ENCODE assay signal across 30 cellular contexts in the genomic region with DNA sequence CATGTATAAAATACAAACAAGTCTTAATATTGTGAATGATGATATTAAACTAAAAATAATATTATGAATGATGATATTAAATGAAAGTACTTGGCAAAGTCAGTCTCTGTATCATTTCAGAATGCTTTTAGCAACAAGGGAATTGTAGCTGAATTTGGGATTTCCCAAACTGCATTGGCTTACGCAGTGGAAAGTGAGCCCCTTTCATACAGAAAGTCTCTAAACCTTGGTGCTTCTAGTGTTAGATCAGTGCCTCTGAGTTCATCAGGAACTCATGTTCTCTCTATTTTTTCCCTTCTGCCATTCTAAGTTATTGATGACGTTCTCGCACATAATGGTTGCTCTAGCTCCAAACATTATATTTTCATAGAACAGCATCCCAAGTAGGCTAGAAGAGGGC.
"Had no signal": no experiment of that assay in that cellular context is flagged by ENCODE, and none has a peak within 500 bp of the region (broad histone marks: within the 10 kb centered on the region; RNA-seq: fewer than 3 reads in every experiment).

No MANE protein-coding gene starts in this region.

- H3K9me3 ChIP-seq: adrenal gland, body of pancreas, colonic mucosa had no signal

- H3K4me1 Mint-ChIP-seq: activated CD4-positive, alpha-beta T cell treated with anti-CD3 and anti-CD28 coated beads for 36 hours; activated CD4-positive, alpha-beta T cell treated with anti-CD3 and anti-CD28 coated beads, Interleukin-2, amount 10 ng/mL, durations not matched to agents 24 days and 14 days; activated CD8-positive, alpha-beta memory T cell treated with anti-CD3 and anti-CD28 coated beads, Interleukin-2, amount 10 ng/mL, durations not matched to agents 7 days and 5 days; activated naive CD4-positive, alpha-beta T cell treated with anti-CD3 and anti-CD28 coated beads, Interleukin-2, amount 50 U/mL, for 24 hours; activated naive CD8-positive, alpha-beta T cell treated with anti-CD3 and anti-CD28 coated beads for 36 hours; activated naive CD8-positive, alpha-beta T cell treated with anti-CD3 and anti-CD28 coated beads, Interleukin-2, amount 50 U/mL, for 24 hours had no signal

- FAIRE-seq: endometrium had no signal

- DNase-seq: activated CD4-positive, alpha-beta memory T cell treated with anti-CD3 and anti-CD28 coated beads for 36 hours; activated CD4-positive, alpha-beta T cell treated with anti-CD3 and anti-CD28 coated beads for 36 hours; activated CD4-positive, alpha-beta T cell treated with anti-CD3 and anti-CD28 coated beads, Interleukin-2, amount 10 ng/mL, durations not matched to agents 24 days and 14 days; activated CD4-positive, CD25-positive, alpha-beta regulatory T cell; activated CD4-positive, CD25-positive, alpha-beta regulatory T cell treated with anti-CD3 and anti-CD28 coated beads, Interleukin-2, amount 50 U/mL, for 72 hours; activated CD8-positive, alpha-beta memory T cell treated with anti-CD3 and anti-CD28 coated beads, Interleukin-2, amount 10 ng/mL, durations not matched to agents 7 days and 5 days; activated CD8-positive, alpha-beta memory T cell treated with anti-CD3 and anti-CD28 coated beads, Interleukin-2, amount 50 U/mL, for 4 hours; activated CD8-positive, alpha-beta T cell treated with anti-CD3 and anti-CD28 coated beads, Interleukin-2, amount 10 ng/mL, durations not matched to agents 7 days and 5 days; activated effector memory CD4-positive, alpha-beta T cell treated with anti-CD3 and anti-CD28 coated beads, Interleukin-2, amount 50 U/mL, for 16 hours; activated naive CD4-positive, alpha-beta T cell treated with anti-CD3 and anti-CD28 coated beads for 36 hours; activated naive CD8-positive, alpha-beta T cell treated with anti-CD3 and anti-CD28 coated beads for 36 hours; activated naive CD8-positive, alpha-beta T cell treated with anti-CD3 and anti-CD28 coated beads, Interleukin-2, amount 50 U/mL, for 24 hours; activated T-cell treated with anti-CD3 and anti-CD28 coated beads, Interleukin-2, amount 50 U/mL, for 1 hour; activated T-cell treated with anti-CD3 and anti-CD28 coated beads, Interleukin-2, amount 50 U/mL, for 48 hours; adrenal gland; amygdala; aorta; body of pancreas; central memory CD4-positive, alpha-beta T cell; cerebellar nuclear complex; colonic mucosa; effector CD8-positive, alpha-beta T cell; foreskin fibroblast; head of caudate nucleus; T-helper 2 cell had no signal

- H3K4me3 ChIP-seq: adrenal gland, body of pancreas, colonic mucosa had no signal

- H3K36me3 Mint-ChIP-seq: activated CD4-positive, alpha-beta memory T cell treated with anti-CD3 and anti-CD28 coated beads for 36 hours; activated CD8-positive, alpha-beta memory T cell treated with anti-CD3 and anti-CD28 coated beads, Interleukin-2, amount 10 ng/mL, durations not matched to agents 7 days and 5 days; activated naive CD4-positive, alpha-beta T cell treated with anti-CD3 and anti-CD28 coated beads, Interleukin-2, amount 50 U/mL, for 24 hours; activated naive CD8-positive, alpha-beta T cell treated with anti-CD3 and anti-CD28 coated beads for 36 hours had no signal

- H3K36me3 ChIP-seq: adrenal gland, colonic mucosa had no signal

- H3K27ac Mint-ChIP-seq: activated CD4-positive, alpha-beta memory T cell treated with anti-CD3 and anti-CD28 coated beads for 36 hours; activated CD4-positive, alpha-beta T cell treated with anti-CD3 and anti-CD28 coated beads for 36 hours; activated CD4-positive, alpha-beta T cell treated with anti-CD3 and anti-CD28 coated beads, Interleukin-2, amount 10 ng/mL, durations not matched to agents 24 days and 14 days; activated CD8-positive, alpha-beta memory T cell treated with anti-CD3 and anti-CD28 coated beads, Interleukin-2, amount 10 ng/mL, durations not matched to agents 7 days and 5 days; activated CD8-positive, alpha-beta T cell treated with anti-CD3 and anti-CD28 coated beads, Interleukin-2, amount 10 ng/mL, durations not matched to agents 7 days and 5 days; activated naive CD4-positive, alpha-beta T cell treated with anti-CD3 and anti-CD28 coated beads for 36 hours; activated naive CD4-positive, alpha-beta T cell treated with anti-CD3 and anti-CD28 coated beads, Interleukin-2, amount 50 U/mL, for 24 hours; activated naive CD8-positive, alpha-beta T cell treated with anti-CD3 and anti-CD28 coated beads for 36 hours; activated naive CD8-positive, alpha-beta T cell treated with anti-CD3 and anti-CD28 coated beads, Interleukin-2, amount 50 U/mL, for 24 hours; activated T-helper 1 cell treated with anti-CD3 and anti-CD28 coated beads, Interleukin-12 subunit alpha, Interleukin-12 subunit beta, Interleukin-2, Interleukin-4 antibody, amounts not matched to agents 30 ng/mL and 10 ng/mL and 1 ng/mL, durations not matched to agents 14 hours and 24 hours and 36 hours; activated T-helper 2 cell treated with anti-CD3 and anti-CD28 coated beads, Interferon-gamma antibody, Interleukin-2, Interleukin-4, amounts not matched to agents 10 μg/mL and 5 μg/mL and 100 μg/mL, durations not matched to agents 14 hours and 24 hours and 36 hours had no signal

- H3K9me3 Mint-ChIP-seq: activated CD4-positive, alpha-beta memory T cell treated with anti-CD3 and anti-CD28 coated beads for 36 hours; activated CD4-positive, alpha-beta T cell treated with anti-CD3 and anti-CD28 coated beads, Interleukin-2, amount 10 ng/mL, durations not matched to agents 24 days and 14 days; activated naive CD4-positive, alpha-beta T cell treated with anti-CD3 and anti-CD28 coated beads for 36 hours; activated naive CD4-positive, alpha-beta T cell treated with anti-CD3 and anti-CD28 coated beads, Interleukin-2, amount 50 U/mL, for 24 hours; activated naive CD8-positive, alpha-beta T cell treated with anti-CD3 and anti-CD28 coated beads for 36 hours; activated naive CD8-positive, alpha-beta T cell treated with anti-CD3 and anti-CD28 coated beads, Interleukin-2, amount 50 U/mL, for 24 hours; activated T-helper 1 cell treated with anti-CD3 and anti-CD28 coated beads, Interleukin-12 subunit alpha, Interleukin-12 subunit beta, Interleukin-2, Interleukin-4 antibody, amounts not matched to agents 30 ng/mL and 10 ng/mL and 1 ng/mL, durations not matched to agents 14 hours and 24 hours and 36 hours; activated T-helper 2 cell treated with anti-CD3 and anti-CD28 coated beads, Interferon-gamma antibody, Interleukin-2, Interleukin-4, amounts not matched to agents 10 μg/mL and 5 μg/mL and 100 μg/mL, durations not matched to agents 14 hours and 24 hours and 36 hours had no signal

- ATAC-seq: activated CD4-positive, alpha-beta T cell treated with anti-CD3 and anti-CD28 coated beads for 36 hours; activated CD8-positive, alpha-beta memory T cell treated with anti-CD3 and anti-CD28 coated beads, Interleukin-2, amount 10 ng/mL, durations not matched to agents 7 days and 5 days; activated CD8-positive, alpha-beta T cell treated with anti-CD3 and anti-CD28 coated beads, Interleukin-2, amount 10 ng/mL, durations not matched to agents 7 days and 5 days; activated naive CD8-positive, alpha-beta T cell treated with anti-CD3 and anti-CD28 coated beads, Interleukin-2, amount 50 U/mL, for 24 hours; body of pancreas; esophagus mucosa had no signal

- H3K27ac ChIP-seq: adrenal gland, body of pancreas, colonic mucosa had no signal

- H3K4me3 Mint-ChIP-seq: activated CD4-positive, alpha-beta memory T cell treated with anti-CD3 and anti-CD28 coated beads for 36 hours; activated CD4-positive, alpha-beta T cell treated with anti-CD3 and anti-CD28 coated beads for 36 hours; activated CD4-positive, alpha-beta T cell treated with anti-CD3 and anti-CD28 coated beads, Interleukin-2, amount 10 ng/mL, durations not matched to agents 24 days and 14 days; activated CD8-positive, alpha-beta memory T cell treated with anti-CD3 and anti-CD28 coated beads, Interleukin-2, amount 10 ng/mL, durations not matched to agents 7 days and 5 days; activated CD8-positive, alpha-beta T cell treated with anti-CD3 and anti-CD28 coated beads, Interleukin-2, amount 10 ng/mL, durations not matched to agents 7 days and 5 days; activated naive CD4-positive, alpha-beta T cell treated with anti-CD3 and anti-CD28 coated beads for 36 hours; activated naive CD4-positive, alpha-beta T cell treated with anti-CD3 and anti-CD28 coated beads, Interleukin-2, amount 50 U/mL, for 24 hours; activated naive CD8-positive, alpha-beta T cell treated with anti-CD3 and anti-CD28 coated beads for 36 hours; activated naive CD8-positive, alpha-beta T cell treated with anti-CD3 and anti-CD28 coated beads, Interleukin-2, amount 50 U/mL, for 24 hours; activated T-helper 1 cell treated with anti-CD3 and anti-CD28 coated beads, Interleukin-12 subunit alpha, Interleukin-12 subunit beta, Interleukin-2, Interleukin-4 antibody, amounts not matched to agents 30 ng/mL and 10 ng/mL and 1 ng/mL, durations not matched to agents 14 hours and 24 hours and 36 hours had no signal
